Comparison of ENCODE assay signal across 1 cellular context in genomic region chr5:152546493-152546892, GRCh38.
TF ChIP-seq lines count a peak whose summit lies in the region.

No MANE protein-coding gene starts in this region.

TF ChIP-seq in SK-N-SH treated with all-trans-retinoic acid at 6 μM for 48 hours, 23 proteins besides CTCF, POLR2A, EP300 and RAD21 (continued from another document):
- TF ChIP-seq TSHZ2 (CRISPR knock-in tag; IDR thresholded peaks at IDR 0.05) (no peak), OSR1 (CRISPR knock-in tag; IDR thresholded peaks at IDR 0.05) (no peak)
